ENCODE assay signal across 11 cellular contexts in the genomic region with DNA sequence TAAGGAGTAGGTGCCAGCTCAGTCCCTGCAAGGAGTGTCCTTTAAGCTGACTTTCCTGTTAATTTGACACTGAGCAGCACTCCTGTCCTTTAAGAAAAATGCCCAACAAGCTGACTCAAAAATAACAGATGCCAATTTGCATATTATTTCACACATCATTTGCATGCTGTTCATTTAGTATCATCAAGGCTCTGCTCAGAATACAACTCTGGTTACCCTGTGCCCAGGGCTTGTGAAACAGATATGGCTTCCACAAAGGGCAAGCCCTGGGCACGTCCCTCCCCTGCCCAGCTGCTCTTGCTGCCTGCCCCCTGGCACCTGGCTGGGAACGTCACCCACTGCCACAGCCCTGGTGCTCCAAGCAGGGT. TPM values are rescaled to one million over a fixed set of nuclear protein-coding genes. Genes with fewer than 3 reads are reported as not detected.
DNase-seq lines count a peak whose midpoint lies in the region; ATAC-seq and TF ChIP-seq lines count a peak whose summit lies in the region.
"Had no signal": no experiment of that assay in that cellular context is flagged by ENCODE, and none has a peak within 500 bp of the region (broad histone marks: within the 10 kb centered on the region; RNA-seq: fewer than 3 reads in every experiment).

No MANE protein-coding gene starts in this region.

- no peaks in the 10 kb centered on the region for H3K36me3 Mint-ChIP-seq in CD8-positive, alpha-beta memory T cell
- H3K36me3 Mint-ChIP-seq in WTC11 (no peaks in the 10 kb centered on the region), glutamatergic neuron (ENCODE audit: unreplicated experiment) (no peaks in the 10 kb centered on the region)
- H3K36me3 Mint-ChIP-seq: neural progenitor cell had no signal

- H3K27ac Mint-ChIP-seq in CD8-positive, alpha-beta memory T cell: no peak overlapping the region
- H3K27ac Mint-ChIP-seq in WTC11 (peak overlapping the region; percentile 55; the same call in 1 of the 2 replicates), glutamatergic neuron (ENCODE audit: unreplicated experiment) (no peak overlapping the region)
- H3K27ac Mint-ChIP-seq: activated T-helper 2 cell treated with anti-CD3 and anti-CD28 coated beads, Interferon-gamma antibody, Interleukin-2, Interleukin-4, amounts not matched to agents 10 μg/mL and 5 μg/mL and 100 μg/mL, durations not matched to agents 14 hours and 24 hours and 36 hours; neural progenitor cell had no signal

- H3K9me3 ChIP-seq in CD8-positive, alpha-beta memory T cell (ENCODE audit: low read length): no peaks in the 10 kb centered on the region
- no peaks in the 10 kb centered on the region for H3K9me3 ChIP-seq in ascending aorta

- no peak overlapping the region for H3K4me3 Mint-ChIP-seq in CD8-positive, alpha-beta memory T cell
- no peak overlapping the region for H3K4me3 Mint-ChIP-seq in WTC11
- H3K4me3 Mint-ChIP-seq in glutamatergic neuron (ENCODE audit: unreplicated experiment): no peak overlapping the region
- H3K4me3 Mint-ChIP-seq: neural progenitor cell had no signal

- peaks cover 10 to 44% of the 10 kb centered on the region in 2 donors for H3K27me3 Mint-ChIP-seq in CD8-positive, alpha-beta memory T cell
- H3K27me3 Mint-ChIP-seq in WTC11 (ENCODE audit: low read depth) (no peaks in the 10 kb centered on the region; the same call in 1 of the 2 replicates), glutamatergic neuron (ENCODE audit: unreplicated experiment) (peaks cover 11% of the 10 kb centered on the region)

- no peaks in the 10 kb centered on the region for H3K9me3 Mint-ChIP-seq in CD8-positive, alpha-beta memory T cell
- H3K9me3 Mint-ChIP-seq in WTC11 (no peaks in the 10 kb centered on the region), glutamatergic neuron (ENCODE audit: unreplicated experiment) (peaks cover 6% of the 10 kb centered on the region)
- H3K9me3 Mint-ChIP-seq: activated T-helper 2 cell treated with anti-CD3 and anti-CD28 coated beads, Interferon-gamma antibody, Interleukin-2, Interleukin-4, amounts not matched to agents 10 μg/mL and 5 μg/mL and 100 μg/mL, durations not matched to agents 14 hours and 24 hours and 36 hours; neural progenitor cell had no signal

- peak overlapping the region; percentile 2 for H3K27ac ChIP-seq in CD8-positive, alpha-beta memory T cell (ENCODE audit: low read depth, low read length)
- H3K27ac ChIP-seq in ascending aorta: no peak overlapping the region
- H3K27ac ChIP-seq: neural progenitor cell had no signal

- no peaks in the 10 kb centered on the region for H3K4me1 ChIP-seq in CD8-positive, alpha-beta memory T cell (ENCODE audit: insufficient read depth, low read length)
- H3K4me1 ChIP-seq in ascending aorta: no peaks in the 10 kb centered on the region

- no peak for DNase-seq in CD8-positive, alpha-beta memory T cell
- DNase-seq in WTC11 (ENCODE audit: low spot score) (no peak), ascending aorta (ENCODE audit: low spot score in 2 of 2) (no peak), glutamatergic neuron (no peak), D341Med (ENCODE audit: low spot score) (no peak), C1 segment of cervical spinal cord (lab: John Stamatoyannopoulos, UW) (no peak)

- peak; percentile 40 for ATAC-seq in HG02943 (IDR thresholded peaks at IDR 0.05; ENCODE audit: low read depth, unreplicated experiment)
- ATAC-seq in WTC11: no peak

- no peak for TF ChIP-seq CTCF in WTC11 (IDR thresholded peaks at IDR 0.05)
- TF ChIP-seq CTCF in ascending aorta (IDR thresholded peaks at IDR 0.05): no peak
- no peak for TF ChIP-seq CTCF in glutamatergic neuron (IDR thresholded peaks at IDR 0.05; ENCODE audit: partially characterized antibody, unreplicated experiment)

- no peaks in the 10 kb centered on the region for H3K36me3 ChIP-seq in CD8-positive, alpha-beta memory T cell (ENCODE audit: insufficient read depth, low read length)
- H3K36me3 ChIP-seq in ascending aorta: no peaks in the 10 kb centered on the region
- H3K36me3 ChIP-seq: neural progenitor cell had no signal

- intact Hi-C loops in ascending aorta (cut with DNase I): no loop called here

- peaks cover 2 to 5% (median 4%) of the 10 kb centered on the region in 3 donors for H3K4me1 Mint-ChIP-seq in CD8-positive, alpha-beta memory T cell
- peaks cover 29% of the 10 kb centered on the region for H3K4me1 Mint-ChIP-seq in WTC11
- peaks cover 48% of the 10 kb centered on the region for H3K4me1 Mint-ChIP-seq in glutamatergic neuron (ENCODE audit: low read depth, unreplicated experiment)

- H3K27me3 ChIP-seq in CD8-positive, alpha-beta memory T cell (ENCODE audit: insufficient read depth, low read length, poor library complexity, severe bottlenecking): no peaks in the 10 kb centered on the region
- no peaks in the 10 kb centered on the region for H3K27me3 ChIP-seq in ascending aorta
- H3K27me3 ChIP-seq: neural progenitor cell had no signal

- CTCF ChIA-PET in CD8-positive, alpha-beta memory T cell (lab: Charles Lee): interaction anchor here (1.9 kb wide), 1 partner anchor 19 kb away, joined by 5 read pairs; no protein-coding TSS in a partner anchor
- CTCF ChIA-PET in WTC11 (lab: Charles Lee): interaction anchor here (3.1 kb wide), 1 partner anchor 19 kb away, joined by 13 read pairs; no protein-coding TSS in a partner anchor

- TF ChIP-seq POLR2A in GM19193 (IDR thresholded peaks at IDR 0.05; ENCODE audit: extremely low read depth, insufficient read depth, insufficient read length): peak; percentile 80

- H3K4me3 ChIP-seq in CD8-positive, alpha-beta memory T cell (ENCODE audit: low read length): no peak overlapping the region
- H3K4me3 ChIP-seq in ascending aorta: no peak overlapping the region
- H3K4me3 ChIP-seq: neural progenitor cell had no signal

- POLR2A ChIA-PET in CD8-positive, alpha-beta memory T cell (lab: Charles Lee): no interaction called here
- POLR2A ChIA-PET in WTC11 (lab: Charles Lee): no interaction called here

TF ChIP-seq in WTC11, 78 proteins besides CTCF, POLR2A, EP300 and RAD21:
- TF ChIP-seq GTF2I (CRISPR knock-in tag; conservative IDR thresholded peaks at IDR 0.05): no peak
- no peak for TF ChIP-seq ATF1 (CRISPR knock-in tag; IDR thresholded peaks at IDR 0.05)
- no peak for TF ChIP-seq ZNF263 (CRISPR knock-in tag; IDR thresholded peaks at IDR 0.05; ENCODE audit: low read depth)

RNA-seq across cellular contexts. Expression of gene KCNN3, which starts 10.3 kb away (rescaled TPM):
- total RNA-seq in CD8-positive, alpha-beta memory T cell: under 1 TPM; 0.18 to 0.22 TPM
- not detected for polyA plus RNA-seq in CD8-positive, alpha-beta memory T cell
- 1.3 to 2.1 TPM (median 1.9 TPM) in 3 replicates for total RNA-seq in WTC11 (2021)
- 24.6 TPM for total RNA-seq in ascending aorta
- total RNA-seq in glutamatergic neuron (ENCODE audit: unreplicated experiment): 3.8 TPM
- total RNA-seq: fibroblast of lung had no signal
- polyA plus RNA-seq: fibroblast of lung had no signal
